2 cellular contexts compared by ENCODE assay signal in genomic region chr20:21456207-21456606, GRCh38.
TF ChIP-seq lines count a peak whose summit lies in the region.

No MANE protein-coding gene starts in this region.

TF ChIP-seq in HepG2, 621 proteins besides CTCF, POLR2A, EP300 and RAD21:
- TF ChIP-seq MAFK (conservative IDR thresholded peaks at IDR 0.05 in 1 of 2, IDR thresholded peaks at IDR 0.05 in 1 of 2; ENCODE audit: low read length in 2 of 2) (peak; percentile 49 to 54; a peak in 3 of 4 replicates), LCORL (IDR thresholded peaks at IDR 0.05) (0 out of 2 replicates have a peak, but pooled peaks have one; percentile 19), LCORL (CRISPR knock-in tag; IDR thresholded peaks at IDR 0.05) (no peak), MAFF (IDR thresholded peaks at IDR 0.05; ENCODE audit: low read depth, low read length) (peak; percentile 50; the same call in 1 of the 2 replicates), NPAS2 (CRISPR knock-in tag; IDR thresholded peaks at IDR 0.05; ENCODE audit: borderline replicate concordance) (no peak), ZNF792 (CRISPR knock-in tag; IDR thresholded peaks at IDR 0.05) (no peak)

TF ChIP-seq in A549, 52 proteins besides CTCF, POLR2A, EP300 and RAD21:
- TF ChIP-seq POLR2AphosphoS2 (conservative IDR thresholded peaks at IDR 0.05; ENCODE audit: low read length) (no peak), NR3C1 (IDR thresholded peaks at IDR 0.05) (no peak), MAFK (IDR thresholded peaks at IDR 0.05; ENCODE audit: partially characterized antibody) (peak; percentile 56)
